9 cellular contexts compared by ENCODE assay signal in genomic region chr7:22697897-22698645, GRCh38. TPM values are rescaled to one million over a fixed set of nuclear protein-coding genes. Genes with fewer than 3 reads are reported as not detected.
DNase-seq lines count a peak whose midpoint lies in the region; ATAC-seq and TF ChIP-seq lines count a peak whose summit lies in the region.
"Had no signal": no experiment of that assay in that cellular context is flagged by ENCODE, and none has a peak within 500 bp of the region (broad histone marks: within the 10 kb centered on the region; RNA-seq: fewer than 3 reads in every experiment).

No MANE protein-coding gene starts in this region.

- H3K4me1 Mint-ChIP-seq in chondrocyte (ENCODE audit: low read depth), result peaks cover 20% of the 10 kb centered on the region

- peak; percentile 70 to 76 for ATAC-seq in activated CD4-positive, CD25-positive, alpha-beta regulatory T cell treated with anti-CD3 and anti-CD28 coated beads, Interleukin-2, amount 50 U/mL, for 24 hours
- ATAC-seq in HG02678 (IDR thresholded peaks at IDR 0.05; ENCODE audit: unreplicated experiment) (peak; percentile 81), left lobe of liver (no peak)

- no peak overlapping the region for H3K27ac ChIP-seq in trophoblast cell (ENCODE audit: low read depth, low read length)
- H3K27ac ChIP-seq in breast epithelium, result no peak overlapping the region

- H3K79me2 ChIP-seq in trophoblast cell (ENCODE audit: control insufficient read depth, insufficient read depth, low read length, poor library complexity), result no peaks in the 10 kb centered on the region

- H3K23ac ChIP-seq in trophoblast cell (ENCODE audit: low read length), result no peak overlapping the region

- no peak overlapping the region for H3K18ac ChIP-seq in trophoblast cell (ENCODE audit: low read length)

- H3K4me1 ChIP-seq in trophoblast cell (ENCODE audit: control insufficient read depth in 1 of 2, insufficient read depth in 2 of 2, low read length in 2 of 2) (peaks cover 2 to 5% of the 10 kb centered on the region in 2 experiments), breast epithelium (no peaks in the 10 kb centered on the region)

- DNase-seq in activated CD4-positive, CD25-positive, alpha-beta regulatory T cell treated with anti-CD3 and anti-CD28 coated beads, Interleukin-2, amount 50 U/mL, for 72 hours, result no peak
- DNase-seq in NOMO-1 (lab: John Stamatoyannopoulos, UW; ENCODE audit: unreplicated experiment in 2 of 2) (peak; percentile 9 to 54), trophoblast cell (peak; percentile 93 to 99), chondrocyte (ENCODE audit: low spot score) (no peak), left lobe of liver (ENCODE audit: low spot score) (no peak), breast epithelium (ENCODE audit: low spot score in 2 of 2) (no peak)
- DNase-seq: small intestine had no signal

- no peaks in the 10 kb centered on the region for H3K79me1 ChIP-seq in trophoblast cell (ENCODE audit: low read length)

- H3K4me3 ChIP-seq in trophoblast cell (ENCODE audit: low read depth, low read length), result no peak overlapping the region
- no peak overlapping the region for H3K4me3 ChIP-seq in breast epithelium

- no peak overlapping the region for H3K4me2 ChIP-seq in trophoblast cell (ENCODE audit: low read length)

- H2AFZ ChIP-seq in trophoblast cell (ENCODE audit: insufficient read depth, low read length, poor library complexity), result no peak overlapping the region

- no peak overlapping the region for H3K27ac Mint-ChIP-seq in chondrocyte (ENCODE audit: unreplicated experiment)

- no CpG with 5 or more reads among the region's 2 CpGs for WGBS in trophoblast cell (ENCODE audit: extremely low coverage, insufficient coverage, insufficient read length)

- TF ChIP-seq POLR2A in breast epithelium (IDR thresholded peaks at IDR 0.05), result no peak

- H3K27me3 ChIP-seq in trophoblast cell (ENCODE audit: insufficient read depth, low read length) (no peaks in the 10 kb centered on the region), breast epithelium (no peaks in the 10 kb centered on the region)

- H2AK5ac ChIP-seq in trophoblast cell (ENCODE audit: low read length), result no peak overlapping the region

- H2BK5ac ChIP-seq in trophoblast cell (ENCODE audit: low read depth, low read length, poor library complexity), result no peak overlapping the region

- TF ChIP-seq CTCF in chondrocyte (IDR thresholded peaks at IDR 0.05) (no peak), breast epithelium (IDR thresholded peaks at IDR 0.05) (no peak)

- H3K9me3 ChIP-seq in trophoblast cell (ENCODE audit: insufficient read depth, low read depth, low read length), result no peaks in the 10 kb centered on the region
- H3K9me3 ChIP-seq in breast epithelium, result no peaks in the 10 kb centered on the region

- no peak overlapping the region for H3K9ac ChIP-seq in trophoblast cell (ENCODE audit: low read length)

- H3K14ac ChIP-seq in trophoblast cell (ENCODE audit: low read length), result no peak overlapping the region

- H4K8ac ChIP-seq in trophoblast cell (ENCODE audit: low read depth, low read length), result no peak overlapping the region

- H3K4me3 Mint-ChIP-seq in chondrocyte (ENCODE audit: unreplicated experiment), result no peak overlapping the region

- no peak overlapping the region for H3K4ac ChIP-seq in trophoblast cell (ENCODE audit: low read depth, low read length)

- no peak overlapping the region for H2BK120ac ChIP-seq in trophoblast cell (ENCODE audit: insufficient read depth, low read length, poor library complexity)

- H3K36me3 ChIP-seq in trophoblast cell (ENCODE audit: control insufficient read depth in 1 of 2, insufficient read depth in 2 of 2, low read length in 2 of 2) (no peaks in the 10 kb centered on the region), breast epithelium (no peaks in the 10 kb centered on the region)

- intact Hi-C loops in breast epithelium (cut with DNase I; ENCODE audit: low total_unique reads), result no loop called here

- H3K27me3 Mint-ChIP-seq in chondrocyte (ENCODE audit: low read depth), result no peaks in the 10 kb centered on the region

- no peak overlapping the region for H2BK12ac ChIP-seq in trophoblast cell (ENCODE audit: low read length)

- H4K91ac ChIP-seq in trophoblast cell (ENCODE audit: low read depth, low read length), result no peak overlapping the region

- H3K36me3 Mint-ChIP-seq in chondrocyte (ENCODE audit: low read depth), result no peaks in the 10 kb centered on the region

- H3K9me3 Mint-ChIP-seq in chondrocyte (ENCODE audit: low read depth), result no peaks in the 10 kb centered on the region

- no peak overlapping the region for H4K12ac ChIP-seq in trophoblast cell (ENCODE audit: low read depth, low read length)

RNA-seq across cellular contexts. Expression of gene IL6, which starts 28.9 kb away (rescaled TPM):
- 11.5 and 15.6 TPM in 2 replicates for polyA plus RNA-seq in trophoblast cell (2013)
- total RNA-seq in chondrocyte (0.45 to 0.82 TPM in 2 of 3 replicates, not detected in the other), left lobe of liver (not detected), breast epithelium (10 to 100 TPM in 2 of 3 donors, 1 to 10 TPM in 1; 3.8 to 55.3 (median 11.8) TPM)

Comparison
In these comparisons a context has a peak if more than half of its experiments do, and no peak if none do; other contexts are left out.
1. DNase-seq: peak in NOMO-1 (2 of 2) and trophoblast cell (2 of 2); none in activated CD4-positive, CD25-positive, alpha-beta regulatory T cell treated with anti-CD3 and anti-CD28 coated beads, Interleukin-2, amount 50 U/mL, for 72 hours (single experiment), chondrocyte (single experiment), left lobe of liver (single experiment) and breast epithelium (0 of 2).